8 cellular contexts compared by ENCODE assay signal in the genomic region with DNA sequence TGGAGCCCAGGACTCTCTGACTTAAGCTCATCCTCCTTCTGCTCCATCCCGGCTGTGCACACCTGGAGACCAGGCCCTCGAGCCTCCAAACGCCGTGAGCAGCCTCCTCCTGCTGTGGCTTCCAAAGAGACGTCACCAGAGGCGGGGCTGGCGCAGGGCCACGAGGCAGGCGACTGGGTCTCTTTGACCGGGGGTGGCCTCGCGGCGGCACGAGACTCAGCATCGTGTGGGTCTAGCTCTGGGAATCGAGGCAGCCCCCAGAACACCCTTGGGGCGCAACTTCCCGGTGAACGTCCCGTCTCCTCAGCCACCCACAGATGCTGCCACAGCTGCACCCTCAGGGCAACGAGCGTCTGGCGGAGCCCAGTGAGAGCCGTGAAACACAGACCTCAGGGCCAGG. TPM values are rescaled to one million over a fixed set of nuclear protein-coding genes. Genes with fewer than 3 reads are reported as not detected.
DNase-seq lines count a peak whose midpoint lies in the region; ATAC-seq and TF ChIP-seq lines count a peak whose summit lies in the region.

No MANE protein-coding gene starts in this region.

- peaks cover 19% of the 10 kb centered on the region for H3K36me3 Mint-ChIP-seq in activated CD8-positive, alpha-beta T cell treated with anti-CD3 and anti-CD28 coated beads for 36 hours (ENCODE audit: low read depth)
- peaks cover 12% of the 10 kb centered on the region for H3K36me3 Mint-ChIP-seq in stimulated activated memory B cell treated with anti-CD40 and anti-IgM and Interleukin-4, amounts not matched to agents 10 μg/mL and 1 μg/mL and 100 μg/mL, for 72 hours

- DNase-seq in NCI-H1417 treated with DMSO at 0.1 percent for 48 hours (lab: John Stamatoyannopoulos, UW) (peak; percentile 61), left ventricle myocardium superior (peak; percentile 65), iPS-NIHi11 (ENCODE audit: low spot score) (no peak)
- peak; percentile 70 for DNase-seq in activated CD8-positive, alpha-beta T cell treated with anti-CD3 and anti-CD28 coated beads for 36 hours

- peaks cover 78% of the 10 kb centered on the region for H3K4me1 Mint-ChIP-seq in activated CD8-positive, alpha-beta T cell treated with anti-CD3 and anti-CD28 coated beads for 36 hours (ENCODE audit: low read depth)
- H3K4me1 Mint-ChIP-seq in stimulated activated memory B cell treated with anti-CD40 and anti-IgM and Interleukin-4, amounts not matched to agents 10 μg/mL and 1 μg/mL and 100 μg/mL, for 72 hours, result peaks cover 50% of the 10 kb centered on the region

- peak; percentile 11 for ATAC-seq in activated CD8-positive, alpha-beta T cell treated with anti-CD3 and anti-CD28 coated beads for 36 hours
- ATAC-seq in left ventricle myocardium superior, result peak; percentile 7
- ATAC-seq in stimulated activated memory B cell treated with anti-CD40 and anti-IgM and Interleukin-4, amounts not matched to agents 10 μg/mL and 1 μg/mL and 100 μg/mL, for 72 hours, result no peak
- no peak for ATAC-seq in GM21381 (IDR thresholded peaks at IDR 0.05; ENCODE audit: unreplicated experiment)
- no peak for ATAC-seq in HG03342 (IDR thresholded peaks at IDR 0.05; ENCODE audit: unreplicated experiment)
- ATAC-seq in GM18502 (IDR thresholded peaks at IDR 0.05; ENCODE audit: poor library complexity, unreplicated experiment), result no peak

- no peaks in the 10 kb centered on the region for H3K9me3 Mint-ChIP-seq in activated CD8-positive, alpha-beta T cell treated with anti-CD3 and anti-CD28 coated beads for 36 hours
- H3K9me3 Mint-ChIP-seq in stimulated activated memory B cell treated with anti-CD40 and anti-IgM and Interleukin-4, amounts not matched to agents 10 μg/mL and 1 μg/mL and 100 μg/mL, for 72 hours, result no peaks in the 10 kb centered on the region

- peak overlapping the region; percentile 71 for H3K4me3 Mint-ChIP-seq in activated CD8-positive, alpha-beta T cell treated with anti-CD3 and anti-CD28 coated beads for 36 hours
- H3K4me3 Mint-ChIP-seq in stimulated activated memory B cell treated with anti-CD40 and anti-IgM and Interleukin-4, amounts not matched to agents 10 μg/mL and 1 μg/mL and 100 μg/mL, for 72 hours, result no peak overlapping the region

- no peak for TF ChIP-seq CTCF in activated CD8-positive, alpha-beta T cell treated with anti-CD3 and anti-CD28 coated beads for 36 hours (IDR thresholded peaks at IDR 0.05)

- CTCF ChIA-PET in activated CD8-positive, alpha-beta T cell treated with anti-CD3 and anti-CD28 coated beads for 36 hours (lab: Charles Lee), result interaction anchor here (0.9 to 4.1 kb wide), 7 partner anchors 12 to 117 kb away, joined by 3 to 20 read pairs (median 4); no protein-coding TSS in a partner anchor

- POLR2A ChIA-PET in activated CD8-positive, alpha-beta T cell treated with anti-CD3 and anti-CD28 coated beads for 36 hours (lab: Charles Lee), result interaction anchor here (0.6 to 8.9 kb wide), 8 partner anchors 9 to 121 kb away, joined by 3 to 99 read pairs (median 4); partner anchors contain the start of gene RASA3

- no peaks in the 10 kb centered on the region for H3K27me3 Mint-ChIP-seq in activated CD8-positive, alpha-beta T cell treated with anti-CD3 and anti-CD28 coated beads for 36 hours
- H3K27me3 Mint-ChIP-seq in stimulated activated memory B cell treated with anti-CD40 and anti-IgM and Interleukin-4, amounts not matched to agents 10 μg/mL and 1 μg/mL and 100 μg/mL, for 72 hours, result no peaks in the 10 kb centered on the region

- intact Hi-C loops in activated CD8-positive, alpha-beta T cell treated with anti-CD3 and anti-CD28 coated beads for 36 hours (cut with micrococcal nuclease), result loop anchor here (2.0 kb wide), 1 partner anchor 45 kb away; no protein-coding TSS in a partner anchor
- intact Hi-C loops in left ventricle myocardium superior (cut with micrococcal nuclease), result no loop called here

- H3K27ac Mint-ChIP-seq in activated CD8-positive, alpha-beta T cell treated with anti-CD3 and anti-CD28 coated beads for 36 hours, result peak overlapping the region; percentile 89
- peak overlapping the region; percentile 65 for H3K27ac Mint-ChIP-seq in stimulated activated memory B cell treated with anti-CD40 and anti-IgM and Interleukin-4, amounts not matched to agents 10 μg/mL and 1 μg/mL and 100 μg/mL, for 72 hours

RNA-seq across cellular contexts. Expression of gene RASA3, which starts 22.8 kb away (rescaled TPM):
- 10 to 100 TPM; 28.9 to 32.3 TPM for total RNA-seq in activated CD8-positive, alpha-beta T cell treated with anti-CD3 and anti-CD28 coated beads for 36 hours
- total RNA-seq in left ventricle myocardium superior, result 12.3 TPM

Comparison
In these comparisons a context has a peak if more than half of its experiments do, and no peak if none do; other contexts are left out.
1. ATAC-seq: peak in activated CD8-positive, alpha-beta T cell treated with anti-CD3 and anti-CD28 coated beads for 36 hours (single experiment) and left ventricle myocardium superior (single experiment); none in stimulated activated memory B cell treated with anti-CD40 and anti-IgM and Interleukin-4, amounts not matched to agents 10 μg/mL and 1 μg/mL and 100 μg/mL, for 72 hours (single experiment), GM21381 (single experiment), HG03342 (single experiment) and GM18502 (single experiment).